Comparison of ENCODE assay signal across 1 cellular context in genomic region chr20:36150847-36151539, GRCh38.
TF ChIP-seq lines count a peak whose summit lies in the region.

No MANE protein-coding gene starts in this region.

TF ChIP-seq in K562, 482 proteins besides CTCF, POLR2A, EP300 and RAD21 (continued from another document):
- TF ChIP-seq, protein P1, sequence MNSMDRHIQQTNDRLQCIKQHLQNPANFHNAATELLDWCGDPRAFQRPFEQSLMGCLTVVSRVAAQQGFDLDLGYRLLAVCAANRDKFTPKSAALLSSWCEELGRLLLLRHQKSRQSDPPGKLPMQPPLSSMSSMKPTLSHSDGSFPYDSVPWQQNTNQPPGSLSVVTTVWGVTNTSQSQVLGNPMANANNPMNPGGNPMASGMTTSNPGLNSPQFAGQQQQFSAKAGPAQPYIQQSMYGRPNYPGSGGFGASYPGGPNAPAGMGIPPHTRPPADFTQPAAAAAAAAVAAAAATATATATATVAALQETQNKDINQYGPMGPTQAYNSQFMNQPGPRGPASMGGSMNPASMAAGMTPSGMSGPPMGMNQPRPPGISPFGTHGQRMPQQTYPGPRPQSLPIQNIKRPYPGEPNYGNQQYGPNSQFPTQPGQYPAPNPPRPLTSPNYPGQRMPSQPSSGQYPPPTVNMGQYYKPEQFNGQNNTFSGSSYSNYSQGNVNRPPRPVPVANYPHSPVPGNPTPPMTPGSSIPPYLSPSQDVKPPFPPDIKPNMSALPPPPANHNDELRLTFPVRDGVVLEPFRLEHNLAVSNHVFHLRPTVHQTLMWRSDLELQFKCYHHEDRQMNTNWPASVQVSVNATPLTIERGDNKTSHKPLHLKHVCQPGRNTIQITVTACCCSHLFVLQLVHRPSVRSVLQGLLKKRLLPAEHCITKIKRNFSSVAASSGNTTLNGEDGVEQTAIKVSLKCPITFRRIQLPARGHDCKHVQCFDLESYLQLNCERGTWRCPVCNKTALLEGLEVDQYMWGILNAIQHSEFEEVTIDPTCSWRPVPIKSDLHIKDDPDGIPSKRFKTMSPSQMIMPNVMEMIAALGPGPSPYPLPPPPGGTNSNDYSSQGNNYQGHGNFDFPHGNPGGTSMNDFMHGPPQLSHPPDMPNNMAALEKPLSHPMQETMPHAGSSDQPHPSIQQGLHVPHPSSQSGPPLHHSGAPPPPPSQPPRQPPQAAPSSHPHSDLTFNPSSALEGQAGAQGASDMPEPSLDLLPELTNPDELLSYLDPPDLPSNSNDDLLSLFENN (IDR thresholded peaks at IDR 0.05; ENCODE audit: low read depth in 2 of 2, low read length in 2 of 2): no peak
- TF ChIP-seq, protein P2, sequence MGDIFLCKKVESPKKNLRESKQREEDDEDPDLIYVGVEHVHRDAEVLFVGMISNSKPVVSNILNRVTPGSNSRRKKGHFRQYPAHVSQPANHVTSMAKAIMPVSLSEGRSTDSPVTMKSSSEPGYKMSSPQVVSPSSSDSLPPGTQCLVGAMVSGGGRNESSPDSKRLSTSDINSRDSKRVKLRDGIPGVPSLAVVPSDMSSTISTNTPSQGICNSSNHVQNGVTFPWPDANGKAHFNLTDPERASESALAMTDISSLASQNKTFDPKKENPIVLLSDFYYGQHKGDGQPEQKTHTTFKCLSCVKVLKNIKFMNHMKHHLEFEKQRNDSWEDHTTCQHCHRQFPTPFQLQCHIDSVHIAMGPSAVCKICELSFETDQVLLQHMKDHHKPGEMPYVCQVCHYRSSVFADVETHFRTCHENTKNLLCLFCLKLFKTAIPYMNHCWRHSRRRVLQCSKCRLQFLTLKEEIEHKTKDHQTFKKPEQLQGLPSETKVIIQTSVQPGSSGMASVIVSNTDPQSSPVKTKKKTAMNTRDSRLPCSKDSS (IDR thresholded peaks at IDR 0.05; ENCODE audit: low read depth, partially characterized antibody): no peak
- TF ChIP-seq ZNF263 (CRISPR knock-in tag; IDR thresholded peaks at IDR 0.05; ENCODE audit: borderline replicate concordance): peak; percentile 68
- no peak for TF ChIP-seq DEAF1 (CRISPR knock-in tag; IDR thresholded peaks at IDR 0.05)
- peak; percentile 3 for TF ChIP-seq RBM25 (IDR thresholded peaks at IDR 0.05; ENCODE audit: low read depth, low read length, severe bottlenecking)
- TF ChIP-seq, protein P3, sequence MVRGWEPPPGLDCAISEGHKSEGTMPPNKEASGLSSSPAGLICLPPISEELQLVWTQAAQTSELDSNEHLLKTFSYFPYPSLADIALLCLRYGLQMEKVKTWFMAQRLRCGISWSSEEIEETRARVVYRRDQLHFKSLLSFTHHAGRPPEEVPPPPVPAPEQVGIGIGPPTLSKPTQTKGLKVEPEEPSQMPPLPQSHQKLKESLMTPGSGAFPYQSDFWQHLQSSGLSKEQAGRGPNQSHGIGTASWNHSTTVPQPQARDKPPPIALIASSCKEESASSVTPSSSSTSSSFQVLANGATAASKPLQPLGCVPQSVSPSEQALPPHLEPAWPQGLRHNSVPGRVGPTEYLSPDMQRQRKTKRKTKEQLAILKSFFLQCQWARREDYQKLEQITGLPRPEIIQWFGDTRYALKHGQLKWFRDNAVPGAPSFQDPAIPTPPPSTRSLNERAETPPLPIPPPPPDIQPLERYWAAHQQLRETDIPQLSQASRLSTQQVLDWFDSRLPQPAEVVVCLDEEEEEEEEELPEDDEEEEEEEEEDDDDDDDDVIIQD (CRISPR knock-in tag; IDR thresholded peaks at IDR 0.05): no peak
- no peak for TF ChIP-seq YY1 (IDR thresholded peaks at IDR 0.05; ENCODE audit: borderline replicate concordance in 1 of 3, control insufficient read depth in 1 of 3, extremely low read depth in 1 of 3, insufficient read depth in 3 of 3, insufficient read length in 1 of 3, insufficient replicate concordance in 2 of 3, low read depth in 1 of 3, low read length in 2 of 3)
- TF ChIP-seq BDP1 (IDR thresholded peaks at IDR 0.05; ENCODE audit: insufficient read depth, insufficient read length): no peak
- no peak for TF ChIP-seq ZBTB17 (CRISPR knock-in tag; IDR thresholded peaks at IDR 0.05)
- no peak for TF ChIP-seq ZNF592 (IDR thresholded peaks at IDR 0.05)
